3 cellular contexts compared by ENCODE assay signal in the genomic region with DNA sequence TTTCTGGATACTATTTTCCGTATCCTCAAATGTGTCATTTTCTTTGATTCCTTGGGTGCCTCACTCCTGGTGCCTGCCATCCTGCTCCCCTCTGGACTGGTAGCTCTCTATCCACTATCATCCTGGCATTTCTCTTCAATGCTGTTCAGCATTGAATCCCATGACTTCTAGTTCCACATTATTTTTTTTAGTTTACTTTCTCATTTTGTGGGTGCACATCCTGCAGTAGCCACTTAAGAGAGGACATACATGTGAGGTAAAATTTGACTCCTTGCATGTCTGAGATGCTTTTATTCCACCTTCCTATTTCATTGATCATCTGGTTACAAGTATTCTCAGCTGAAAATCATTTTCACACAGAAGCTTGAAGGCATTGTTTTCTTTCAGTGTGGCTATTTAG.
TF ChIP-seq lines count a peak whose summit lies in the region.

No MANE protein-coding gene starts in this region.

TF ChIP-seq in A549, 52 proteins besides CTCF, POLR2A, EP300 and RAD21:
- TF ChIP-seq ZSCAN20 (CRISPR knock-in tag; IDR thresholded peaks at IDR 0.05) (no peak), FOSL2 (IDR thresholded peaks at IDR 0.05) (no peak), FOSL2 (CRISPR knock-in tag; IDR thresholded peaks at IDR 0.05) (no peak)

TF ChIP-seq in HEK293, 187 proteins besides CTCF, POLR2A, EP300 and RAD21:
- TF ChIP-seq, protein P1, sequence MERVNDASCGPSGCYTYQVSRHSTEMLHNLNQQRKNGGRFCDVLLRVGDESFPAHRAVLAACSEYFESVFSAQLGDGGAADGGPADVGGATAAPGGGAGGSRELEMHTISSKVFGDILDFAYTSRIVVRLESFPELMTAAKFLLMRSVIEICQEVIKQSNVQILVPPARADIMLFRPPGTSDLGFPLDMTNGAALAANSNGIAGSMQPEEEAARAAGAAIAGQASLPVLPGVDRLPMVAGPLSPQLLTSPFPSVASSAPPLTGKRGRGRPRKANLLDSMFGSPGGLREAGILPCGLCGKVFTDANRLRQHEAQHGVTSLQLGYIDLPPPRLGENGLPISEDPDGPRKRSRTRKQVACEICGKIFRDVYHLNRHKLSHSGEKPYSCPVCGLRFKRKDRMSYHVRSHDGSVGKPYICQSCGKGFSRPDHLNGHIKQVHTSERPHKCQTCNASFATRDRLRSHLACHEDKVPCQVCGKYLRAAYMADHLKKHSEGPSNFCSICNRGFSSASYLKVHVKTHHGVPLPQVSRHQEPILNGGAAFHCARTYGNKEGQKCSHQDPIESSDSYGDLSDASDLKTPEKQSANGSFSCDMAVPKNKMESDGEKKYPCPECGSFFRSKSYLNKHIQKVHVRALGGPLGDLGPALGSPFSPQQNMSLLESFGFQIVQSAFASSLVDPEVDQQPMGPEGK (tag by site-specific recombination; IDR thresholded peaks at IDR 0.05) = no peak
- TF ChIP-seq ZNF624 (tag by site-specific recombination; IDR thresholded peaks at IDR 0.05) = peak; percentile 97
- peak; percentile 96 for TF ChIP-seq SETDB1 (IDR thresholded peaks at IDR 0.05; ENCODE audit: insufficient read length, low read length)

TF ChIP-seq in K562, 482 proteins besides CTCF, POLR2A, EP300 and RAD21:
- no peak for TF ChIP-seq FIP1L1 (IDR thresholded peaks at IDR 0.05; ENCODE audit: low read depth, low read length, poor library complexity, severe bottlenecking)
- TF ChIP-seq RBM25 (IDR thresholded peaks at IDR 0.05; ENCODE audit: low read depth, low read length, severe bottlenecking) = peak; percentile 15
